Comparison of ENCODE assay signal across 17 cellular contexts in genomic region chr11:47569646-47570045, GRCh38. TPM values are rescaled to one million over a fixed set of nuclear protein-coding genes. Genes with fewer than 3 reads are reported as not detected.
DNase-seq lines count a peak whose midpoint lies in the region; ATAC-seq and TF ChIP-seq lines count a peak whose summit lies in the region.
"Had no signal": no experiment of that assay in that cellular context is flagged by ENCODE, and none has a peak within 500 bp of the region (broad histone marks: within the 10 kb centered on the region; RNA-seq: fewer than 3 reads in every experiment).

No MANE protein-coding gene starts in this region.

- ATAC-seq in activated T-cell treated with anti-CD3 and anti-CD28 coated beads, Interleukin-2, amount 50 U/mL, for 72 hours (replicated peaks in 1 of 2), result no peak
- ATAC-seq in naive thymus-derived CD8-positive, alpha-beta T cell, result no peak

- H3K9me2 ChIP-seq in Loucy (replicated peaks; ENCODE audit: low read depth, low read length), result no peaks in the 10 kb centered on the region

- no peaks in the 10 kb centered on the region for H3F3A ChIP-seq in Loucy (ENCODE audit: low read depth)

- H4K20me1 ChIP-seq in Loucy (ENCODE audit: insufficient read depth, low read length, poor library complexity, severe bottlenecking), result peaks cover 11% of the 10 kb centered on the region

- H3K9ac ChIP-seq in Loucy (ENCODE audit: low read depth, low read length, poor library complexity, severe bottlenecking), result no peak overlapping the region
- H3K9ac ChIP-seq in subcutaneous abdominal adipose tissue (ENCODE audit: low read length in 5 of 5), result no peak overlapping the region
- H3K9ac ChIP-seq: BLaER1 treated with 17β-estradiol and CSF1 and Interleukin-3, amounts not matched to agents 10 nM and 100 nM; GM23248 had no signal

- no peaks in the 10 kb centered on the region for H3K9me3 Mint-ChIP-seq in activated T-cell treated with anti-CD3 and anti-CD28 coated beads, Interleukin-2, amount 50 U/mL, for 24 hours
- H3K9me3 Mint-ChIP-seq in activated T-cell treated with anti-CD3 and anti-CD28 coated beads, Interleukin-2, amount 50 U/mL, for 72 hours, result no peaks in the 10 kb centered on the region
- no peaks in the 10 kb centered on the region for H3K9me3 Mint-ChIP-seq in naive thymus-derived CD8-positive, alpha-beta T cell
- peaks cover 2% of the 10 kb centered on the region for H3K9me3 Mint-ChIP-seq in glutamatergic neuron (ENCODE audit: unreplicated experiment)
- H3K9me3 Mint-ChIP-seq: CD8-positive, alpha-beta memory T cell had no signal

- H2AFZ ChIP-seq in Loucy (ENCODE audit: low read length), result no peak overlapping the region
- H2AFZ ChIP-seq: GM23248 had no signal

- peaks cover 84% of the 10 kb centered on the region for H3K79me2 ChIP-seq in Loucy (ENCODE audit: insufficient read depth, low read length)

- peaks cover 34% of the 10 kb centered on the region; the same call in 1 of the 2 replicates for H3K36me3 ChIP-seq in Loucy (ENCODE audit: insufficient read depth, low read length)
- H3K36me3 ChIP-seq in subcutaneous abdominal adipose tissue (ENCODE audit: control insufficient read depth in 5 of 5, insufficient read depth in 5 of 5, low read length in 5 of 5), result peaks cover 4 to 45% (median 27%) of the 10 kb centered on the region in 5 donors
- peaks cover 38% of the 10 kb centered on the region for H3K36me3 ChIP-seq in SJCRH30

- H3K36me3 Mint-ChIP-seq in activated T-cell treated with anti-CD3 and anti-CD28 coated beads, Interleukin-2, amount 50 U/mL, for 24 hours (ENCODE audit: low read depth), result peaks cover 78% of the 10 kb centered on the region
- H3K36me3 Mint-ChIP-seq in activated T-cell treated with anti-CD3 and anti-CD28 coated beads, Interleukin-2, amount 50 U/mL, for 72 hours (ENCODE audit: insufficient read depth in 2 of 2), result peaks cover 2 to 4% of the 10 kb centered on the region in 2 donors
- H3K36me3 Mint-ChIP-seq in naive thymus-derived CD8-positive, alpha-beta T cell, result peaks cover 0 to 52% (median 5%) of the 10 kb centered on the region in 3 donors
- peaks cover 5% of the 10 kb centered on the region for H3K36me3 Mint-ChIP-seq in glutamatergic neuron (ENCODE audit: unreplicated experiment)

- peak overlapping the region; percentile 47 for H3K4me2 ChIP-seq in Loucy (ENCODE audit: low read depth, low read length, poor library complexity, severe bottlenecking)
- H3K4me2 ChIP-seq: BLaER1 treated with 17β-estradiol and CSF1 and Interleukin-3, amounts not matched to agents 10 nM and 100 nM had no signal

- no peak for DNase-seq in activated T-cell treated with anti-CD3 and anti-CD28 coated beads, Interleukin-2, amount 50 U/mL, for 24 hours
- DNase-seq in activated T-cell treated with anti-CD3 and anti-CD28 coated beads, Interleukin-2, amount 50 U/mL, for 72 hours, result no peak
- no peak for DNase-seq in naive thymus-derived CD8-positive, alpha-beta T cell
- DNase-seq in glutamatergic neuron (no peak), SJCRH30 (no peak), NCI-H2029 (lab: John Stamatoyannopoulos, UW) (no peak)
- DNase-seq: Caco-2; CD8-positive, alpha-beta memory T cell; GM23248 had no signal

- TF ChIP-seq CTCF in Loucy (conservative IDR thresholded peaks at IDR 0.05; ENCODE audit: low read length) (no peak), glutamatergic neuron (IDR thresholded peaks at IDR 0.05; ENCODE audit: partially characterized antibody, unreplicated experiment) (no peak)

- H3K27me3 Mint-ChIP-seq in activated T-cell treated with anti-CD3 and anti-CD28 coated beads, Interleukin-2, amount 50 U/mL, for 24 hours, result no peaks in the 10 kb centered on the region
- no peaks in the 10 kb centered on the region for H3K27me3 Mint-ChIP-seq in activated T-cell treated with anti-CD3 and anti-CD28 coated beads, Interleukin-2, amount 50 U/mL, for 72 hours (ENCODE audit: low read depth)
- no peaks in the 10 kb centered on the region for H3K27me3 Mint-ChIP-seq in naive thymus-derived CD8-positive, alpha-beta T cell
- peaks cover 3% of the 10 kb centered on the region for H3K27me3 Mint-ChIP-seq in glutamatergic neuron (ENCODE audit: unreplicated experiment)
- H3K27me3 Mint-ChIP-seq: B cell; CD8-positive, alpha-beta memory T cell had no signal

- POLR2A ChIA-PET in naive thymus-derived CD8-positive, alpha-beta T cell (lab: Charles Lee), result interaction anchor here (0.7 kb wide), 1 partner anchor 61 kb away, joined by 4 read pairs; no protein-coding TSS in a partner anchor

- peaks cover 29% of the 10 kb centered on the region for H3K4me1 ChIP-seq in Loucy (ENCODE audit: insufficient read depth, low read length, poor library complexity, severe bottlenecking)
- H3K4me1 ChIP-seq in subcutaneous abdominal adipose tissue (ENCODE audit: control insufficient read depth in 5 of 5, insufficient read depth in 5 of 5, low read length in 5 of 5), result peaks cover 9 to 55% (median 47%) of the 10 kb centered on the region in 5 donors
- peaks cover 5% of the 10 kb centered on the region; the same call in 1 of the 2 replicates for H3K4me1 ChIP-seq in SJCRH30
- H3K4me1 ChIP-seq: Caco-2 had no signal

- H3K27me3 ChIP-seq in Loucy (ENCODE audit: insufficient read depth, low read length, poor library complexity, severe bottlenecking) (no peaks in the 10 kb centered on the region), subcutaneous abdominal adipose tissue (ENCODE audit: control insufficient read depth in 5 of 5, insufficient read depth in 4 of 5, low read length in 5 of 5) (no peaks in the 10 kb centered on the region), SJCRH30 (no peaks in the 10 kb centered on the region)
- H3K27me3 ChIP-seq: BLaER1 treated with 17β-estradiol and CSF1 and Interleukin-3, amounts not matched to agents 10 nM and 100 nM had no signal

- no peaks in the 10 kb centered on the region for H3K9me3 ChIP-seq in Loucy (ENCODE audit: insufficient read depth, low read depth, low read length)
- H3K9me3 ChIP-seq in subcutaneous abdominal adipose tissue (ENCODE audit: control insufficient read depth in 5 of 5, low read length in 5 of 5), result no peaks in the 10 kb centered on the region
- H3K9me3 ChIP-seq in SJCRH30 (replicated peaks), result no peaks in the 10 kb centered on the region
- H3K9me3 ChIP-seq: BLaER1 treated with 17β-estradiol and CSF1 and Interleukin-3, amounts not matched to agents 10 nM and 100 nM; Caco-2; HAP-1 had no signal

- H3K27ac ChIP-seq in subcutaneous abdominal adipose tissue (ENCODE audit: low read depth, low read length), result peak overlapping the region; percentile 11
- no peak overlapping the region for H3K27ac ChIP-seq in SJCRH30
- H3K27ac ChIP-seq: BLaER1 treated with 17β-estradiol and CSF1 and Interleukin-3, amounts not matched to agents 10 nM and 100 nM; GM23248 had no signal

- H3K27ac Mint-ChIP-seq in activated T-cell treated with anti-CD3 and anti-CD28 coated beads, Interleukin-2, amount 50 U/mL, for 24 hours, result peak overlapping the region; percentile 61
- no peak overlapping the region for H3K27ac Mint-ChIP-seq in activated T-cell treated with anti-CD3 and anti-CD28 coated beads, Interleukin-2, amount 50 U/mL, for 72 hours
- peak overlapping the region in 7 of 10 donors; percentile 20 to 83 (median 44) for H3K27ac Mint-ChIP-seq in naive thymus-derived CD8-positive, alpha-beta T cell
- no peak overlapping the region for H3K27ac Mint-ChIP-seq in glutamatergic neuron (ENCODE audit: unreplicated experiment)
- H3K27ac Mint-ChIP-seq: B cell had no signal

- no peak overlapping the region for H3K4me3 ChIP-seq in Loucy (ENCODE audit: low read length, poor library complexity, severe bottlenecking)
- no peak overlapping the region for H3K4me3 ChIP-seq in subcutaneous abdominal adipose tissue (ENCODE audit: low read depth in 1 of 5, low read length in 5 of 5)
- no peak overlapping the region for H3K4me3 ChIP-seq in SJCRH30
- H3K4me3 ChIP-seq: BLaER1 treated with 17β-estradiol and CSF1 and Interleukin-3, amounts not matched to agents 10 nM and 100 nM; GM23248; HAP-1 had no signal

- no peak overlapping the region for H3K4me3 Mint-ChIP-seq in activated T-cell treated with anti-CD3 and anti-CD28 coated beads, Interleukin-2, amount 50 U/mL, for 24 hours
- no peak overlapping the region for H3K4me3 Mint-ChIP-seq in activated T-cell treated with anti-CD3 and anti-CD28 coated beads, Interleukin-2, amount 50 U/mL, for 72 hours
- H3K4me3 Mint-ChIP-seq in naive thymus-derived CD8-positive, alpha-beta T cell, result no peak overlapping the region
- H3K4me3 Mint-ChIP-seq in glutamatergic neuron (ENCODE audit: unreplicated experiment), result no peak overlapping the region
- H3K4me3 Mint-ChIP-seq: B cell had no signal

- H3K4me1 Mint-ChIP-seq in activated T-cell treated with anti-CD3 and anti-CD28 coated beads, Interleukin-2, amount 50 U/mL, for 24 hours (ENCODE audit: low read depth), result peaks cover 29% of the 10 kb centered on the region
- peaks cover 38% of the 10 kb centered on the region for H3K4me1 Mint-ChIP-seq in activated T-cell treated with anti-CD3 and anti-CD28 coated beads, Interleukin-2, amount 50 U/mL, for 72 hours (ENCODE audit: low read depth)
- H3K4me1 Mint-ChIP-seq in naive thymus-derived CD8-positive, alpha-beta T cell, result peaks cover 11 to 41% (median 27%) of the 10 kb centered on the region in 4 donors
- H3K4me1 Mint-ChIP-seq in glutamatergic neuron (ENCODE audit: low read depth, unreplicated experiment), result no peaks in the 10 kb centered on the region

RNA-seq across cellular contexts. Expression of gene PTPMT1, which starts 4.2 kb away (rescaled TPM):
- total RNA-seq in activated T-cell treated with anti-CD3 and anti-CD28 coated beads, Interleukin-2, amount 50 U/mL, for 72 hours, result 10 to 100 TPM; 37.0 to 40.1 TPM
- total RNA-seq in naive thymus-derived CD8-positive, alpha-beta T cell, result 10 to 100 TPM; 19.1 to 22.2 TPM
- 10 to 100 TPM; 58.7 to 73.3 (median 71.0) TPM for polyA plus RNA-seq in naive thymus-derived CD8-positive, alpha-beta T cell
- total RNA-seq in glutamatergic neuron (ENCODE audit: unreplicated experiment), result 27.5 TPM
- total RNA-seq in SJCRH30 (2014; rRNA removed; shearing (Covaris generic)), result 47.9 and 53.3 TPM in 2 replicates

RNA-seq across cellular contexts. Expression of gene KBTBD4, which starts 9.1 kb away (rescaled TPM):
- 10 to 100 TPM; 17.2 to 18.6 TPM for total RNA-seq in activated T-cell treated with anti-CD3 and anti-CD28 coated beads, Interleukin-2, amount 50 U/mL, for 72 hours
- 10 to 100 TPM; 26.1 to 29.1 TPM for total RNA-seq in naive thymus-derived CD8-positive, alpha-beta T cell
- polyA plus RNA-seq in naive thymus-derived CD8-positive, alpha-beta T cell, result 10 to 100 TPM; 44.3 to 45.1 (median 44.3) TPM
- total RNA-seq in glutamatergic neuron (ENCODE audit: unreplicated experiment), result 11.1 TPM
- 19.3 and 22.1 TPM in 2 replicates for total RNA-seq in SJCRH30 (2014; rRNA removed; shearing (Covaris generic))

RNA-seq across cellular contexts. Expression of gene NDUFS3, which starts 9.2 kb away (rescaled TPM):
- 10 to 100 TPM; 78.9 to 84.2 TPM for total RNA-seq in activated T-cell treated with anti-CD3 and anti-CD28 coated beads, Interleukin-2, amount 50 U/mL, for 72 hours
- 100 to 1,000 TPM; 100 to 106 TPM for total RNA-seq in naive thymus-derived CD8-positive, alpha-beta T cell
- 100 to 1,000 TPM in 2 of 3 donors, 10 to 100 TPM in 1; 92.0 to 109 (median 101) TPM for polyA plus RNA-seq in naive thymus-derived CD8-positive, alpha-beta T cell
- total RNA-seq in glutamatergic neuron (ENCODE audit: unreplicated experiment), result 122 TPM
- 118 and 135 TPM in 2 replicates for total RNA-seq in SJCRH30 (2014; rRNA removed; shearing (Covaris generic))

RNA-seq across cellular contexts. Expression of gene CELF1, which starts 16.7 kb away (rescaled TPM):
- total RNA-seq in activated T-cell treated with anti-CD3 and anti-CD28 coated beads, Interleukin-2, amount 50 U/mL, for 72 hours, result 100 to 1,000 TPM; 128 to 149 TPM
- total RNA-seq in naive thymus-derived CD8-positive, alpha-beta T cell, result 100 to 1,000 TPM; 133 to 138 TPM
- polyA plus RNA-seq in naive thymus-derived CD8-positive, alpha-beta T cell, result 10 to 100 TPM; 45.3 to 79.3 (median 55.3) TPM
- 261 TPM for total RNA-seq in glutamatergic neuron (ENCODE audit: unreplicated experiment)
- 107 and 108 TPM in 2 replicates for total RNA-seq in SJCRH30 (2014; rRNA removed; shearing (Covaris generic))

RNA-seq across cellular contexts. Expression of gene FAM180B, which starts 16.8 kb away (rescaled TPM):
- total RNA-seq in activated T-cell treated with anti-CD3 and anti-CD28 coated beads, Interleukin-2, amount 50 U/mL, for 72 hours, result under 1 TPM; 0.16 to 0.24 TPM
- total RNA-seq in naive thymus-derived CD8-positive, alpha-beta T cell, result under 1 TPM in 1 of 2 experiments, not detected in 1; 0.26 TPM
- polyA plus RNA-seq in naive thymus-derived CD8-positive, alpha-beta T cell, result not detected
- not detected for total RNA-seq in glutamatergic neuron (ENCODE audit: unreplicated experiment)
- total RNA-seq in SJCRH30 (2014; rRNA removed; shearing (Covaris generic)), result 0.16 and 0.43 TPM in 2 replicates
- total RNA-seq: A172, Caco-2, GM23248, H4, HT-29 had no signal
- polyA plus RNA-seq: CD8-positive, alpha-beta memory T cell; GM23248 had no signal

Comparison
In these comparisons a context has a peak if more than half of its experiments do, and no peak if none do; other contexts are left out.
1. H3K27ac Mint-ChIP-seq: peak in activated T-cell treated with anti-CD3 and anti-CD28 coated beads, Interleukin-2, amount 50 U/mL, for 24 hours (single experiment) and naive thymus-derived CD8-positive, alpha-beta T cell (7 of 10); none in activated T-cell treated with anti-CD3 and anti-CD28 coated beads, Interleukin-2, amount 50 U/mL, for 72 hours (single experiment) and glutamatergic neuron (single experiment).